1 cellular context compared by ENCODE assay signal in the genomic region with DNA sequence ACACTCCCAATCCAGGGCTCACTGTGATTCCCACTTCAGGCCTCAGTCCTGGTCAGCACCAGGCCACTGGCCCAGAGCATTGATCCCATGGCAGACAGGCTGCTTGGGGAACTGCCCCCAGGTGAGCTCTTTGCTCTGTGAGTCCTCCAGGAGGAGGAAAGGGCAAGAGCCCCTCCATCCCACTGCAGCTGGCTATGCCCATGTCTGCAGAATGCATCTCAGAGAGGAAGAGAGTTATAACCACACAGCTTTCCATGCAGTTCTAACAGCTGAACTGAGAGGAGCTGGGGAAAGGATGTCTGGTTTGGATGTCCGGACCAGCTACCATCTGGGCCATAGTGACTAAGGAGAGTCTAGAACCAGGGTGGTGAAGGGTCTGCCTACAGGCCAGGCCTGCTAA.
TF ChIP-seq lines count a peak whose summit lies in the region.

No MANE protein-coding gene starts in this region.

TF ChIP-seq in GM23338, 12 proteins besides CTCF, POLR2A, EP300 and RAD21 (continued from another document):
- TF ChIP-seq, protein P1, sequence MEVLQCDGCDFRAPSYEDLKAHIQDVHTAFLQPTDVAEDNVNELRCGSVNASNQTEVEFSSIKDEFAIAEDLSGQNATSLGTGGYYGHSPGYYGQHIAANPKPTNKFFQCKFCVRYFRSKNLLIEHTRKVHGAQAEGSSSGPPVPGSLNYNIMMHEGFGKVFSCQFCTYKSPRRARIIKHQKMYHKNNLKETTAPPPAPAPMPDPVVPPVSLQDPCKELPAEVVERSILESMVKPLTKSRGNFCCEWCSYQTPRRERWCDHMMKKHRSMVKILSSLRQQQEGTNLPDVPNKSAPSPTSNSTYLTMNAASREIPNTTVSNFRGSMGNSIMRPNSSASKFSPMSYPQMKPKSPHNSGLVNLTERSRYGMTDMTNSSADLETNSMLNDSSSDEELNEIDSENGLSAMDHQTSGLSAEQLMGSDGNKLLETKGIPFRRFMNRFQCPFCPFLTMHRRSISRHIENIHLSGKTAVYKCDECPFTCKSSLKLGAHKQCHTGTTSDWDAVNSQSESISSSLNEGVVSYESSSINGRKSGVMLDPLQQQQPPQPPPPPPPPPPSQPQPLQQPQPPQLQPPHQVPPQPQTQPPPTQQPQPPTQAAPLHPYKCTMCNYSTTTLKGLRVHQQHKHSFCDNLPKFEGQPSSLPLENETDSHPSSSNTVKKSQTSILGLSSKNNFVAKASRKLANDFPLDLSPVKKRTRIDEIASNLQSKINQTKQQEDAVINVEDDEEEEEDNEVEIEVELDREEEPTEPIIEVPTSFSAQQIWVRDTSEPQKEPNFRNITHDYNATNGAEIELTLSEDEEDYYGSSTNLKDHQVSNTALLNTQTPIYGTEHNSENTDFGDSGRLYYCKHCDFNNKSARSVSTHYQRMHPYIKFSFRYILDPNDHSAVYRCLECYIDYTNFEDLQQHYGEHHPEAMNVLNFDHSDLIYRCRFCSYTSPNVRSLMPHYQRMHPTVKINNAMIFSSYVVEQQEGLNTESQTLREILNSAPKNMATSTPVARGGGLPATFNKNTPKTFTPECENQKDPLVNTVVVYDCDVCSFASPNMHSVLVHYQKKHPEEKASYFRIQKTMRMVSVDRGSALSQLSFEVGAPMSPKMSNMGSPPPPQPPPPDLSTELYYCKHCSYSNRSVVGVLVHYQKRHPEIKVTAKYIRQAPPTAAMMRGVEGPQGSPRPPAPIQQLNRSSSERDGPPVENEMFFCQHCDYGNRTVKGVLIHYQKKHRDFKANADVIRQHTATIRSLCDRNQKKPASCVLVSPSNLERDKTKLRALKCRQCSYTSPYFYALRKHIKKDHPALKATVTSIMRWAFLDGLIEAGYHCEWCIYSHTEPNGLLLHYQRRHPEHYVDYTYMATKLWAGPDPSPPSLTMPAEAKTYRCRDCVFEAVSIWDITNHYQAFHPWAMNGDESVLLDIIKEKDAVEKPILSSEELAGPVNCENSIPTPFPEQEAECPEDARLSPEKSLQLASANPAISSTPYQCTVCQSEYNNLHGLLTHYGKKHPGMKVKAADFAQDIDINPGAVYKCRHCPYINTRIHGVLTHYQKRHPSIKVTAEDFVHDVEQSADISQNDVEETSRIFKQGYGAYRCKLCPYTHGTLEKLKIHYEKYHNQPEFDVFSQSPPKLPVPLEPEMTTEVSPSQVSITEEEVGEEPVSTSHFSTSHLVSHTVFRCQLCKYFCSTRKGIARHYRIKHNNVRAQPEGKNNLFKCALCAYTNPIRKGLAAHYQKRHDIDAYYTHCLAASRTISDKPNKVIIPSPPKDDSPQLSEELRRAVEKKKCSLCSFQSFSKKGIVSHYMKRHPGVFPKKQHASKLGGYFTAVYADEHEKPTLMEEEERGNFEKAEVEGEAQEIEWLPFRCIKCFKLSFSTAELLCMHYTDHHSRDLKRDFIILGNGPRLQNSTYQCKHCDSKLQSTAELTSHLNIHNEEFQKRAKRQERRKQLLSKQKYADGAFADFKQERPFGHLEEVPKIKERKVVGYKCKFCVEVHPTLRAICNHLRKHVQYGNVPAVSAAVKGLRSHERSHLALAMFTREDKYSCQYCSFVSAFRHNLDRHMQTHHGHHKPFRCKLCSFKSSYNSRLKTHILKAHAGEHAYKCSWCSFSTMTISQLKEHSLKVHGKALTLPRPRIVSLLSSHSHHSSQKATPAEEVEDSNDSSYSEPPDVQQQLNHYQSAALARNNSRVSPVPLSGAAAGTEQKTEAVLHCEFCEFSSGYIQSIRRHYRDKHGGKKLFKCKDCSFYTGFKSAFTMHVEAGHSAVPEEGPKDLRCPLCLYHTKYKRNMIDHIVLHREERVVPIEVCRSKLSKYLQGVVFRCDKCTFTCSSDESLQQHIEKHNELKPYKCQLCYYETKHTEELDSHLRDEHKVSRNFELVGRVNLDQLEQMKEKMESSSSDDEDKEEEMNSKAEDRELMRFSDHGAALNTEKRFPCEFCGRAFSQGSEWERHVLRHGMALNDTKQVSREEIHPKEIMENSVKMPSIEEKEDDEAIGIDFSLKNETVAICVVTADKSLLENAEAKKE (CRISPR knock-in tag; IDR thresholded peaks at IDR 0.05): no peak
- TF ChIP-seq EZH2 (IDR thresholded peaks at IDR 0.05; ENCODE audit: low read depth, unreplicated experiment): no peak
TF ChIP-seq in GM23338: peak in this region for 0.
